1 cellular context compared by ENCODE assay signal in genomic region chr19:38005224-38005614, GRCh38.
TF ChIP-seq lines count a peak whose summit lies in the region.

No MANE protein-coding gene starts in this region.

TF ChIP-seq in GM23338, 12 proteins besides CTCF, POLR2A, EP300 and RAD21 (continued from another document):
- TF ChIP-seq, protein P1, sequence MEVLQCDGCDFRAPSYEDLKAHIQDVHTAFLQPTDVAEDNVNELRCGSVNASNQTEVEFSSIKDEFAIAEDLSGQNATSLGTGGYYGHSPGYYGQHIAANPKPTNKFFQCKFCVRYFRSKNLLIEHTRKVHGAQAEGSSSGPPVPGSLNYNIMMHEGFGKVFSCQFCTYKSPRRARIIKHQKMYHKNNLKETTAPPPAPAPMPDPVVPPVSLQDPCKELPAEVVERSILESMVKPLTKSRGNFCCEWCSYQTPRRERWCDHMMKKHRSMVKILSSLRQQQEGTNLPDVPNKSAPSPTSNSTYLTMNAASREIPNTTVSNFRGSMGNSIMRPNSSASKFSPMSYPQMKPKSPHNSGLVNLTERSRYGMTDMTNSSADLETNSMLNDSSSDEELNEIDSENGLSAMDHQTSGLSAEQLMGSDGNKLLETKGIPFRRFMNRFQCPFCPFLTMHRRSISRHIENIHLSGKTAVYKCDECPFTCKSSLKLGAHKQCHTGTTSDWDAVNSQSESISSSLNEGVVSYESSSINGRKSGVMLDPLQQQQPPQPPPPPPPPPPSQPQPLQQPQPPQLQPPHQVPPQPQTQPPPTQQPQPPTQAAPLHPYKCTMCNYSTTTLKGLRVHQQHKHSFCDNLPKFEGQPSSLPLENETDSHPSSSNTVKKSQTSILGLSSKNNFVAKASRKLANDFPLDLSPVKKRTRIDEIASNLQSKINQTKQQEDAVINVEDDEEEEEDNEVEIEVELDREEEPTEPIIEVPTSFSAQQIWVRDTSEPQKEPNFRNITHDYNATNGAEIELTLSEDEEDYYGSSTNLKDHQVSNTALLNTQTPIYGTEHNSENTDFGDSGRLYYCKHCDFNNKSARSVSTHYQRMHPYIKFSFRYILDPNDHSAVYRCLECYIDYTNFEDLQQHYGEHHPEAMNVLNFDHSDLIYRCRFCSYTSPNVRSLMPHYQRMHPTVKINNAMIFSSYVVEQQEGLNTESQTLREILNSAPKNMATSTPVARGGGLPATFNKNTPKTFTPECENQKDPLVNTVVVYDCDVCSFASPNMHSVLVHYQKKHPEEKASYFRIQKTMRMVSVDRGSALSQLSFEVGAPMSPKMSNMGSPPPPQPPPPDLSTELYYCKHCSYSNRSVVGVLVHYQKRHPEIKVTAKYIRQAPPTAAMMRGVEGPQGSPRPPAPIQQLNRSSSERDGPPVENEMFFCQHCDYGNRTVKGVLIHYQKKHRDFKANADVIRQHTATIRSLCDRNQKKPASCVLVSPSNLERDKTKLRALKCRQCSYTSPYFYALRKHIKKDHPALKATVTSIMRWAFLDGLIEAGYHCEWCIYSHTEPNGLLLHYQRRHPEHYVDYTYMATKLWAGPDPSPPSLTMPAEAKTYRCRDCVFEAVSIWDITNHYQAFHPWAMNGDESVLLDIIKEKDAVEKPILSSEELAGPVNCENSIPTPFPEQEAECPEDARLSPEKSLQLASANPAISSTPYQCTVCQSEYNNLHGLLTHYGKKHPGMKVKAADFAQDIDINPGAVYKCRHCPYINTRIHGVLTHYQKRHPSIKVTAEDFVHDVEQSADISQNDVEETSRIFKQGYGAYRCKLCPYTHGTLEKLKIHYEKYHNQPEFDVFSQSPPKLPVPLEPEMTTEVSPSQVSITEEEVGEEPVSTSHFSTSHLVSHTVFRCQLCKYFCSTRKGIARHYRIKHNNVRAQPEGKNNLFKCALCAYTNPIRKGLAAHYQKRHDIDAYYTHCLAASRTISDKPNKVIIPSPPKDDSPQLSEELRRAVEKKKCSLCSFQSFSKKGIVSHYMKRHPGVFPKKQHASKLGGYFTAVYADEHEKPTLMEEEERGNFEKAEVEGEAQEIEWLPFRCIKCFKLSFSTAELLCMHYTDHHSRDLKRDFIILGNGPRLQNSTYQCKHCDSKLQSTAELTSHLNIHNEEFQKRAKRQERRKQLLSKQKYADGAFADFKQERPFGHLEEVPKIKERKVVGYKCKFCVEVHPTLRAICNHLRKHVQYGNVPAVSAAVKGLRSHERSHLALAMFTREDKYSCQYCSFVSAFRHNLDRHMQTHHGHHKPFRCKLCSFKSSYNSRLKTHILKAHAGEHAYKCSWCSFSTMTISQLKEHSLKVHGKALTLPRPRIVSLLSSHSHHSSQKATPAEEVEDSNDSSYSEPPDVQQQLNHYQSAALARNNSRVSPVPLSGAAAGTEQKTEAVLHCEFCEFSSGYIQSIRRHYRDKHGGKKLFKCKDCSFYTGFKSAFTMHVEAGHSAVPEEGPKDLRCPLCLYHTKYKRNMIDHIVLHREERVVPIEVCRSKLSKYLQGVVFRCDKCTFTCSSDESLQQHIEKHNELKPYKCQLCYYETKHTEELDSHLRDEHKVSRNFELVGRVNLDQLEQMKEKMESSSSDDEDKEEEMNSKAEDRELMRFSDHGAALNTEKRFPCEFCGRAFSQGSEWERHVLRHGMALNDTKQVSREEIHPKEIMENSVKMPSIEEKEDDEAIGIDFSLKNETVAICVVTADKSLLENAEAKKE (CRISPR knock-in tag; IDR thresholded peaks at IDR 0.05): no peak
- TF ChIP-seq ZNF331 (CRISPR knock-in tag; IDR thresholded peaks at IDR 0.05; ENCODE audit: low read depth) (no peak), POLR2AphosphoS5 (IDR thresholded peaks at IDR 0.05; ENCODE audit: low read depth) (no peak), ZNF114 (CRISPR knock-in tag; IDR thresholded peaks at IDR 0.05) (no peak), JUNB (IDR thresholded peaks at IDR 0.05; ENCODE audit: unreplicated experiment) (no peak), STAT1 (IDR thresholded peaks at IDR 0.05; ENCODE audit: unreplicated experiment) (no peak), EZH2 (IDR thresholded peaks at IDR 0.05; ENCODE audit: low read depth, unreplicated experiment) (no peak), EZH2phosphoT487 (IDR thresholded peaks at IDR 0.05; ENCODE audit: unreplicated experiment) (no peak), CREB1 (CRISPR knock-in tag; IDR thresholded peaks at IDR 0.05; ENCODE audit: low read depth) (no peak)
- TF ChIP-seq, protein P2, sequence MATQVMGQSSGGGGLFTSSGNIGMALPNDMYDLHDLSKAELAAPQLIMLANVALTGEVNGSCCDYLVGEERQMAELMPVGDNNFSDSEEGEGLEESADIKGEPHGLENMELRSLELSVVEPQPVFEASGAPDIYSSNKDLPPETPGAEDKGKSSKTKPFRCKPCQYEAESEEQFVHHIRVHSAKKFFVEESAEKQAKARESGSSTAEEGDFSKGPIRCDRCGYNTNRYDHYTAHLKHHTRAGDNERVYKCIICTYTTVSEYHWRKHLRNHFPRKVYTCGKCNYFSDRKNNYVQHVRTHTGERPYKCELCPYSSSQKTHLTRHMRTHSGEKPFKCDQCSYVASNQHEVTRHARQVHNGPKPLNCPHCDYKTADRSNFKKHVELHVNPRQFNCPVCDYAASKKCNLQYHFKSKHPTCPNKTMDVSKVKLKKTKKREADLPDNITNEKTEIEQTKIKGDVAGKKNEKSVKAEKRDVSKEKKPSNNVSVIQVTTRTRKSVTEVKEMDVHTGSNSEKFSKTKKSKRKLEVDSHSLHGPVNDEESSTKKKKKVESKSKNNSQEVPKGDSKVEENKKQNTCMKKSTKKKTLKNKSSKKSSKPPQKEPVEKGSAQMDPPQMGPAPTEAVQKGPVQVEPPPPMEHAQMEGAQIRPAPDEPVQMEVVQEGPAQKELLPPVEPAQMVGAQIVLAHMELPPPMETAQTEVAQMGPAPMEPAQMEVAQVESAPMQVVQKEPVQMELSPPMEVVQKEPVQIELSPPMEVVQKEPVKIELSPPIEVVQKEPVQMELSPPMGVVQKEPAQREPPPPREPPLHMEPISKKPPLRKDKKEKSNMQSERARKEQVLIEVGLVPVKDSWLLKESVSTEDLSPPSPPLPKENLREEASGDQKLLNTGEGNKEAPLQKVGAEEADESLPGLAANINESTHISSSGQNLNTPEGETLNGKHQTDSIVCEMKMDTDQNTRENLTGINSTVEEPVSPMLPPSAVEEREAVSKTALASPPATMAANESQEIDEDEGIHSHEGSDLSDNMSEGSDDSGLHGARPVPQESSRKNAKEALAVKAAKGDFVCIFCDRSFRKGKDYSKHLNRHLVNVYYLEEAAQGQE (IDR thresholded peaks at IDR 0.05; ENCODE audit: unreplicated experiment): no peak
